In the genomic region with DNA sequence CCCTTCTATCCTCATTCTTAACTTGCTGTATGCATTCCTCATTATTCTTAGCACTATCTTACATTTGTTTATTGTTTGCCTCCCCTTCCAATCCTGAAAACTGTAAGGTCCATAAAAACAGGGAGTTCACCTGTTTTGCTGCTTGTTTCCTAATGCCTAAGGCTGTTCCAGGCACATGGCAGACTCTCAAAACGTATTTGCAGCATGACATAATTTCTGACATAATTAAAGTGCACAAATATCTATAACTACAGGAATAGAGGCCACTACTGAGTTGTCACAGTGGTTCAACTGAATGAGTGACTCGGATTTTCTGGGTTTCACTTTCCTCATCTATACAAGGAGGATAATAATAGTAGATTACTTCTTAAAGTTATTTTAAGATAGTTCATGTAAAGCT, we compare ENCODE assay signal across 14 cellular contexts.
DNase-seq lines count a peak whose midpoint lies in the region; ATAC-seq and TF ChIP-seq lines count a peak whose summit lies in the region.
"Had no signal": no experiment of that assay in that cellular context is flagged by ENCODE, and none has a peak within 500 bp of the region (broad histone marks: within the 10 kb centered on the region; RNA-seq: fewer than 3 reads in every experiment).

No MANE protein-coding gene starts in this region.

- peak overlapping the region; percentile 100 for H3K27ac Mint-ChIP-seq in T-helper 1 cell treated with Interleukin-12 subunit alpha and Interleukin-12 subunit beta and Interleukin-4 antibody, amounts not matched to agents 30 μg/mL and 1 μg/mL, for 36 hours
- peak overlapping the region; percentile 86 to 99 (median 94) for H3K27ac Mint-ChIP-seq in IgD-negative memory B cell
- H3K27ac Mint-ChIP-seq in activated T-helper 17 cell treated with anti-CD3 and anti-CD28 coated beads, Interleukin-2, amount 50 U/mL, for 72 hours = peak overlapping the region; percentile 87
- no peak overlapping the region for H3K27ac Mint-ChIP-seq in neural crest cell (ENCODE audit: unreplicated experiment)

- H3K4me3 Mint-ChIP-seq in T-helper 1 cell treated with Interleukin-12 subunit alpha and Interleukin-12 subunit beta and Interleukin-4 antibody, amounts not matched to agents 30 μg/mL and 1 μg/mL, for 36 hours = peak overlapping the region; percentile 89
- peak overlapping the region in 3 of 4 donors; percentile 98 to 99 (median 98) for H3K4me3 Mint-ChIP-seq in IgD-negative memory B cell
- H3K4me3 Mint-ChIP-seq in activated T-helper 17 cell treated with anti-CD3 and anti-CD28 coated beads, Interleukin-2, amount 50 U/mL, for 72 hours = peak overlapping the region; percentile 86
- peak overlapping the region; percentile 91 for H3K4me3 Mint-ChIP-seq in neural crest cell

- DNase-seq in T-helper 1 cell = no peak
- no peak for DNase-seq in neural crest cell (ENCODE audit: low read depth, low spot score)
- no peak for DNase-seq in DMS114 treated with DMSO at 0.1 percent for 48 hours (lab: John Stamatoyannopoulos, UW; ENCODE audit: unreplicated experiment)
- DNase-seq in Right ventricle myocardium superior = no peak
- DNase-seq: 8988T; activated effector memory CD4-positive, alpha-beta T cell treated with Interleukin-2 at 50 U/mL for 16 hours; mammary epithelial cell; NCI-H1048; NCI-H526 treated with DMSO at 0.1 percent for 48 hours; T1000 had no signal

- no peaks in the 10 kb centered on the region for H3K9me3 Mint-ChIP-seq in T-helper 1 cell treated with Interleukin-12 subunit alpha and Interleukin-12 subunit beta and Interleukin-4 antibody, amounts not matched to agents 30 μg/mL and 1 μg/mL, for 36 hours
- no peaks in the 10 kb centered on the region for H3K9me3 Mint-ChIP-seq in IgD-negative memory B cell
- H3K9me3 Mint-ChIP-seq in activated T-helper 17 cell treated with anti-CD3 and anti-CD28 coated beads, Interleukin-2, amount 50 U/mL, for 72 hours = no peaks in the 10 kb centered on the region
- H3K9me3 Mint-ChIP-seq in neural crest cell = no peaks in the 10 kb centered on the region

- H3K27me3 Mint-ChIP-seq in T-helper 1 cell treated with Interleukin-12 subunit alpha and Interleukin-12 subunit beta and Interleukin-4 antibody, amounts not matched to agents 30 μg/mL and 1 μg/mL, for 36 hours (ENCODE audit: low read depth) = no peaks in the 10 kb centered on the region
- H3K27me3 Mint-ChIP-seq in IgD-negative memory B cell (no peaks in the 10 kb centered on the region), neural crest cell (ENCODE audit: low read depth) (no peaks in the 10 kb centered on the region)
- H3K27me3 Mint-ChIP-seq in activated T-helper 17 cell treated with anti-CD3 and anti-CD28 coated beads, Interleukin-2, amount 50 U/mL, for 72 hours = no peaks in the 10 kb centered on the region

- H3K36me3 Mint-ChIP-seq in T-helper 1 cell treated with Interleukin-12 subunit alpha and Interleukin-12 subunit beta and Interleukin-4 antibody, amounts not matched to agents 30 μg/mL and 1 μg/mL, for 36 hours (ENCODE audit: low read depth) = peaks cover 13% of the 10 kb centered on the region
- peaks cover 2% of the 10 kb centered on the region for H3K36me3 Mint-ChIP-seq in IgD-negative memory B cell
- H3K36me3 Mint-ChIP-seq in activated T-helper 17 cell treated with anti-CD3 and anti-CD28 coated beads, Interleukin-2, amount 50 U/mL, for 72 hours (ENCODE audit: low read depth) = peaks cover 6% of the 10 kb centered on the region
- H3K36me3 Mint-ChIP-seq in neural crest cell (ENCODE audit: low read depth) = no peaks in the 10 kb centered on the region

- peaks cover 52% of the 10 kb centered on the region for H3K4me1 Mint-ChIP-seq in T-helper 1 cell treated with Interleukin-12 subunit alpha and Interleukin-12 subunit beta and Interleukin-4 antibody, amounts not matched to agents 30 μg/mL and 1 μg/mL, for 36 hours (ENCODE audit: low read depth)
- H3K4me1 Mint-ChIP-seq in IgD-negative memory B cell = peaks cover 20 to 39% (median 33%) of the 10 kb centered on the region in 3 donors
- H3K4me1 Mint-ChIP-seq in activated T-helper 17 cell treated with anti-CD3 and anti-CD28 coated beads, Interleukin-2, amount 50 U/mL, for 72 hours = peaks cover 34% of the 10 kb centered on the region
- H3K4me1 Mint-ChIP-seq in neural crest cell = peaks cover 33% of the 10 kb centered on the region

- intact Hi-C loops in Right ventricle myocardium superior (cut with DNase I) = no loop called here

- ATAC-seq in activated T-helper 17 cell treated with anti-CD3 and anti-CD28 coated beads, Interleukin-2, amount 50 U/mL, for 72 hours (replicated peaks) = peak; percentile 25
- ATAC-seq in GM18873 (IDR thresholded peaks at IDR 0.05; ENCODE audit: low FRiP score, unreplicated experiment) (no peak), Right ventricle myocardium superior (ENCODE audit: poor library complexity) (no peak)

- no peak for TF ChIP-seq CTCF in neural crest cell (conservative IDR thresholded peaks at IDR 0.05)
